In genomic region chr19:38735257-38735686, GRCh38 we compare ENCODE assay signal across 9 cellular contexts. TPM values are rescaled to one million over a fixed set of nuclear protein-coding genes. Genes with fewer than 3 reads are reported as not detected.
DNase-seq lines count a peak whose midpoint lies in the region; ATAC-seq and TF ChIP-seq lines count a peak whose summit lies in the region.
"Had no signal": no experiment of that assay in that cellular context is flagged by ENCODE, and none has a peak within 500 bp of the region (broad histone marks: within the 10 kb centered on the region; RNA-seq: fewer than 3 reads in every experiment).

No MANE protein-coding gene starts in this region.

- H3K27me3 ChIP-seq in endodermal cell (ENCODE audit: control insufficient read depth, insufficient read depth, low read length, poor library complexity, severe bottlenecking), result no peaks in the 10 kb centered on the region

- H3K36me3 Mint-ChIP-seq in endodermal cell (ENCODE audit: low read depth) (peaks cover 27% of the 10 kb centered on the region), osteocyte (ENCODE audit: unreplicated experiment) (peaks cover 10% of the 10 kb centered on the region)

- peaks cover 10% of the 10 kb centered on the region for H3K4me1 ChIP-seq in endodermal cell (ENCODE audit: control insufficient read depth, insufficient read depth, low read length)

- whole genome bisulfite sequencing in endodermal cell (ENCODE audit: insufficient coverage in 1 of 2, insufficient read length in 1 of 2), 2 experiments, result 13 to 32% methylated on average over 3 to 9 of the region's 18 CpGs

- no peak overlapping the region for H3K9ac ChIP-seq in endodermal cell (ENCODE audit: extremely low read depth, low read length, poor library complexity, severe bottlenecking)

- H3K36me3 ChIP-seq in endodermal cell (ENCODE audit: control insufficient read depth, insufficient read depth, low read length), result peaks cover 25% of the 10 kb centered on the region

- peaks cover 14% of the 10 kb centered on the region for H3K4me1 Mint-ChIP-seq in endodermal cell
- peaks cover 25% of the 10 kb centered on the region for H3K4me1 Mint-ChIP-seq in osteocyte (ENCODE audit: unreplicated experiment)

- H3K9me3 ChIP-seq in endodermal cell (ENCODE audit: control insufficient read depth, low read length), result no peaks in the 10 kb centered on the region

- H3K27ac Mint-ChIP-seq in endodermal cell, result peak overlapping the region; percentile 68
- peak overlapping the region; percentile 77 for H3K27ac Mint-ChIP-seq in osteocyte (ENCODE audit: unreplicated experiment)

- H3K27ac ChIP-seq in endodermal cell (ENCODE audit: low read depth, low read length), result no peak overlapping the region

- TF ChIP-seq CTCF in endodermal cell (conservative IDR thresholded peaks at IDR 0.05) (no peak), osteocyte (IDR thresholded peaks at IDR 0.05) (no peak)

- peaks cover 2% of the 10 kb centered on the region for H3K9me3 Mint-ChIP-seq in endodermal cell
- no peaks in the 10 kb centered on the region for H3K9me3 Mint-ChIP-seq in osteocyte (ENCODE audit: unreplicated experiment)

- ATAC-seq in HG02798 (IDR thresholded peaks at IDR 0.05; ENCODE audit: poor library complexity, unreplicated experiment) (peak; percentile 33), HG03280 (IDR thresholded peaks at IDR 0.05; ENCODE audit: unreplicated experiment) (no peak)

- DNase-seq in T-helper 1 cell (peak in 3 of 5 donors; percentile 37 to 52 (median 38)), endodermal cell (peak; percentile 92), osteocyte (ENCODE audit: extremely low spot score, unreplicated experiment) (no peak), midbrain (lab: John Stamatoyannopoulos, UW) (no peak), NK-92 (lab: John Stamatoyannopoulos, UW; ENCODE audit: unreplicated experiment) (no peak), activated gamma-delta T cell treated with Interleukin-2 at 50 U/mL for 16 hours (no peak)

- peak overlapping the region; percentile 62 for H3K4me3 Mint-ChIP-seq in endodermal cell
- H3K4me3 Mint-ChIP-seq in osteocyte (ENCODE audit: unreplicated experiment), result peak overlapping the region; percentile 65

- H3K27me3 Mint-ChIP-seq in endodermal cell (ENCODE audit: insufficient read depth), result peaks cover 7% of the 10 kb centered on the region
- H3K27me3 Mint-ChIP-seq in osteocyte (ENCODE audit: unreplicated experiment), result no peaks in the 10 kb centered on the region

- H3K4me3 ChIP-seq in endodermal cell (ENCODE audit: low read length), result peak overlapping the region; percentile 60

RNA-seq across cellular contexts. Expression of gene CAPN12, which starts 9.0 kb away (rescaled TPM):
- 10 to 100 TPM; 14.5 to 83.0 TPM for total RNA-seq in endodermal cell
- 9.1 TPM for polyA plus RNA-seq in endodermal cell (2013, experiment 1 of 2)
- polyA plus RNA-seq in endodermal cell (2013, experiment 2 of 2), result 8.0 TPM
- not detected in 2 replicates for total RNA-seq in osteocyte

RNA-seq across cellular contexts. Expression of gene LGALS7, which starts 38.0 kb away (rescaled TPM):
- total RNA-seq in endodermal cell (1 to 10 TPM in 1 of 2 donors, not detected in 1; 1.8 TPM), osteocyte (not detected in 2 replicates)
- not detected for polyA plus RNA-seq in endodermal cell (2013, experiment 1 of 2)
- not detected for polyA plus RNA-seq in endodermal cell (2013, experiment 2 of 2)
- total RNA-seq: NCI-H460 had no signal

RNA-seq across cellular contexts. Expression of gene LGALS7B, which starts 53.7 kb away (rescaled TPM):
- not detected for total RNA-seq in endodermal cell
- not detected for polyA plus RNA-seq in endodermal cell (2013, experiment 1 of 2)
- not detected for polyA plus RNA-seq in endodermal cell (2013, experiment 2 of 2)
- total RNA-seq in osteocyte, result not detected in 2 replicates
- total RNA-seq: NCI-H460 had no signal

Comparison
In these comparisons a context has a peak if more than half of its experiments do, and no peak if none do; other contexts are left out.
1. DNase-seq: peak in T-helper 1 cell (3 of 5) and endodermal cell (single experiment); none in osteocyte (single experiment), midbrain (single experiment), NK-92 (single experiment) and activated gamma-delta T cell treated with Interleukin-2 at 50 U/mL for 16 hours (single experiment).
2. RNA of gene CAPN12, which starts 9.0 kb away (total RNA-seq): 14.5 to 83.0 TPM in endodermal cell; not detected in osteocyte; every median in the first group is over 10 times any median in the second.